In the genomic region with DNA sequence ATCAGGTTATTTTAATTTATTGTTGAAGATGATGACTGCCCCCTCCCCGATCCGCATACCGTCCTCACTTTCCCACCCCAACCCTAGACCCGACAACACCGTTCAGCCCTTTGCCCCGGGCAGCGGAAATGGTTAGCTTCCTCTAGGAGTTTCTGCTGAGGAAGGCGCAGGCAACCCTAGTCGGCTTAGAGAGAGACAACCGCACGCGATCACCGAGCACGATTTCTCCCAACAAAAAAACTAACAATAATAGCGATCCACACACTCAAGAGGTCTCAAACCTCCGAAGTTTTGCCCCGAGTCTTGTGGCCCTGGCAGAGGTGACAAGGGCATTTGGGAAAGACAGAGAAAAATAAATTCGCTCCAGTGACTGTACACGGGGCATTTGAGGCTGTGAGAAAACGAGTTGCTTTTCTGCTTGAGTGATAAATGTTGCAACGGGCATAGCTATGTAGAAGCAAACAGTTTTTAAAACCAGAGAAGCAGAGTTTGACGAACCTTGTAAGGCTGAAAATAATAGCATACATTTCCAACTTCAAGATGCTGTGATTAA, we compare ENCODE assay signal across 13 cellular contexts. TPM values are rescaled to one million over a fixed set of nuclear protein-coding genes. Genes with fewer than 3 reads are reported as not detected.
DNase-seq lines count a peak whose midpoint lies in the region; ATAC-seq and TF ChIP-seq lines count a peak whose summit lies in the region.
"Had no signal": no experiment of that assay in that cellular context is flagged by ENCODE, and none has a peak within 500 bp of the region (broad histone marks: within the 10 kb centered on the region; RNA-seq: fewer than 3 reads in every experiment).

No MANE protein-coding gene starts in this region.

- no peaks in the 10 kb centered on the region for H3K9me3 Mint-ChIP-seq in CD4-positive, alpha-beta T cell
- H3K9me3 Mint-ChIP-seq in activated T-helper 17 cell treated with anti-CD3 and anti-CD28 coated beads, Interleukin-2, amount 50 U/mL, for 72 hours = no peaks in the 10 kb centered on the region
- H3K9me3 Mint-ChIP-seq in memory B cell = no peaks in the 10 kb centered on the region
- H3K9me3 Mint-ChIP-seq in effector memory CD8-positive, alpha-beta T cell = no peaks in the 10 kb centered on the region
- H3K9me3 Mint-ChIP-seq: natural killer cell treated with Interleukin-12 subunit alpha and Interleukin-12 subunit beta and Interleukin-15 and Interleukin-18, amount 100 ng/mL, for 72 hours had no signal

- H3K27me3 ChIP-seq in CD4-positive, alpha-beta T cell (ENCODE audit: control insufficient read depth, insufficient read depth, low read length) = peaks cover 85% of the 10 kb centered on the region

- POLR2A ChIA-PET in CD4-positive, alpha-beta T cell (lab: Charles Lee) = no interaction called here

- CTCF ChIA-PET in CD4-positive, alpha-beta T cell (lab: Charles Lee) = no interaction called here

- H3K27ac Mint-ChIP-seq in CD4-positive, alpha-beta T cell = no peak overlapping the region
- no peak overlapping the region for H3K27ac Mint-ChIP-seq in activated T-helper 17 cell treated with anti-CD3 and anti-CD28 coated beads, Interleukin-2, amount 50 U/mL, for 72 hours
- H3K27ac Mint-ChIP-seq in memory B cell = no peak overlapping the region
- no peak overlapping the region for H3K27ac Mint-ChIP-seq in effector memory CD8-positive, alpha-beta T cell
- H3K27ac Mint-ChIP-seq: natural killer cell treated with Interleukin-12 subunit alpha and Interleukin-12 subunit beta and Interleukin-15 and Interleukin-18, amount 100 ng/mL, for 72 hours had no signal

- no peaks in the 10 kb centered on the region for H3K36me3 Mint-ChIP-seq in CD4-positive, alpha-beta T cell (ENCODE audit: low read depth)
- H3K36me3 Mint-ChIP-seq in activated T-helper 17 cell treated with anti-CD3 and anti-CD28 coated beads, Interleukin-2, amount 50 U/mL, for 72 hours (ENCODE audit: low read depth) = no peaks in the 10 kb centered on the region
- H3K36me3 Mint-ChIP-seq in memory B cell = no peaks in the 10 kb centered on the region
- peaks cover 4% of the 10 kb centered on the region for H3K36me3 Mint-ChIP-seq in effector memory CD8-positive, alpha-beta T cell (ENCODE audit: insufficient read depth)
- H3K36me3 Mint-ChIP-seq: natural killer cell treated with Interleukin-12 subunit alpha and Interleukin-12 subunit beta and Interleukin-15 and Interleukin-18, amount 100 ng/mL, for 72 hours had no signal

- no peak for ATAC-seq in CD4-positive, alpha-beta T cell (ENCODE audit: poor library complexity)
- no peak for ATAC-seq in activated T-helper 17 cell treated with anti-CD3 and anti-CD28 coated beads, Interleukin-2, amount 50 U/mL, for 72 hours (replicated peaks)
- no peak for ATAC-seq in memory B cell (ENCODE audit: low read depth)
- no peak for ATAC-seq in effector memory CD8-positive, alpha-beta T cell (replicated peaks)
- ATAC-seq in GM18907 (IDR thresholded peaks at IDR 0.05; ENCODE audit: unreplicated experiment) = no peak
- ATAC-seq: natural killer cell treated with Interleukin-12 subunit alpha and Interleukin-12 subunit beta and Interleukin-15 and Interleukin-18, amount 100 ng/mL, for 72 hours had no signal

- H3K27ac ChIP-seq in CD4-positive, alpha-beta T cell (ENCODE audit: low read depth, low read length) = no peak overlapping the region
- H3K27ac ChIP-seq: C4-2B, cardiac muscle cell, spleen had no signal

- peak overlapping the region; percentile 42 for H3K4me3 Mint-ChIP-seq in CD4-positive, alpha-beta T cell
- H3K4me3 Mint-ChIP-seq in activated T-helper 17 cell treated with anti-CD3 and anti-CD28 coated beads, Interleukin-2, amount 50 U/mL, for 72 hours = peak overlapping the region; percentile 11
- peak overlapping the region; percentile 28 for H3K4me3 Mint-ChIP-seq in memory B cell
- no peak overlapping the region for H3K4me3 Mint-ChIP-seq in effector memory CD8-positive, alpha-beta T cell
- H3K4me3 Mint-ChIP-seq: natural killer cell treated with Interleukin-12 subunit alpha and Interleukin-12 subunit beta and Interleukin-15 and Interleukin-18, amount 100 ng/mL, for 72 hours had no signal

- H3K9me3 ChIP-seq in CD4-positive, alpha-beta T cell (ENCODE audit: control insufficient read depth, low read length) = no peaks in the 10 kb centered on the region
- H3K9me3 ChIP-seq: spleen had no signal

- DNase-seq in CD4-positive, alpha-beta T cell = no peak
- no peak for DNase-seq in memory B cell (ENCODE audit: low spot score in 2 of 2)
- no peak for DNase-seq in stimulated activated CD4-positive, alpha-beta T cell treated with anti-CD3 and anti-CD28 coated beads, Interleukin-2, amount 100 ng/mL, for 48 hours
- DNase-seq in effector memory CD8-positive, alpha-beta T cell = no peak
- DNase-seq in COLO829 (ENCODE audit: low spot score) = no peak
- DNase-seq: NCI-H2171, spleen had no signal

- peaks cover 17% of the 10 kb centered on the region for H3K4me1 Mint-ChIP-seq in CD4-positive, alpha-beta T cell (ENCODE audit: low read depth)
- peaks cover 6% of the 10 kb centered on the region for H3K4me1 Mint-ChIP-seq in activated T-helper 17 cell treated with anti-CD3 and anti-CD28 coated beads, Interleukin-2, amount 50 U/mL, for 72 hours
- H3K4me1 Mint-ChIP-seq in memory B cell = peaks cover 10% of the 10 kb centered on the region
- peaks cover 8 to 10% of the 10 kb centered on the region in 2 donors for H3K4me1 Mint-ChIP-seq in effector memory CD8-positive, alpha-beta T cell (ENCODE audit: low read depth in 2 of 2)

- TF ChIP-seq CTCF in CD4-positive, alpha-beta T cell (IDR thresholded peaks at IDR 0.05) = no peak
- TF ChIP-seq CTCF in GM12875 (IDR thresholded peaks at IDR 0.05; ENCODE audit: borderline replicate concordance, insufficient read depth, low read depth, low read length) = no peak

- H3K4me3 ChIP-seq in GM12875 (ENCODE audit: low read depth, low read length) = peak overlapping the region; percentile 27
- H3K4me3 ChIP-seq: cardiac muscle cell had no signal

- intact Hi-C loops in CD4-positive, alpha-beta T cell (cut with DNase I, micrococcal nuclease) = no loop called here

- peaks cover 82% of the 10 kb centered on the region for H3K27me3 Mint-ChIP-seq in CD4-positive, alpha-beta T cell
- H3K27me3 Mint-ChIP-seq in activated T-helper 17 cell treated with anti-CD3 and anti-CD28 coated beads, Interleukin-2, amount 50 U/mL, for 72 hours = peaks cover 67% of the 10 kb centered on the region
- H3K27me3 Mint-ChIP-seq in memory B cell = peaks cover 32% of the 10 kb centered on the region
- H3K27me3 Mint-ChIP-seq in effector memory CD8-positive, alpha-beta T cell = peaks cover 82 to 89% of the 10 kb centered on the region in 2 donors

RNA-seq across cellular contexts. Expression of a gene that starts 11.2 kb away (rescaled TPM):
- total RNA-seq in CD4-positive, alpha-beta T cell = not detected
- not detected for total RNA-seq in activated T-helper 17 cell treated with anti-CD3 and anti-CD28 coated beads, Interleukin-2, amount 50 U/mL, for 72 hours
- total RNA-seq: cardiac muscle cell; natural killer cell treated with Interleukin-12 subunit alpha and Interleukin-12 subunit beta and Interleukin-15 and Interleukin-18, amount 100 ng/mL, for 72 hours; spleen had no signal

Comparison
In these comparisons a context has a peak if more than half of its experiments do, and no peak if none do; other contexts are left out.
1. H3K4me3 Mint-ChIP-seq: peak in CD4-positive, alpha-beta T cell (single experiment), activated T-helper 17 cell treated with anti-CD3 and anti-CD28 coated beads, Interleukin-2, amount 50 U/mL, for 72 hours (single experiment) and memory B cell (single experiment); none in effector memory CD8-positive, alpha-beta T cell (0 of 2).